ENCODE assay signal across 1 cellular context in genomic region chr2:42567806-42568429, GRCh38.
TF ChIP-seq lines count a peak whose summit lies in the region.

No MANE protein-coding gene starts in this region.

TF ChIP-seq in HepG2, 621 proteins besides CTCF, POLR2A, EP300 and RAD21 (continued from another document and continues in another):
- peak; percentile 16; the same call in 1 of the 2 replicates for TF ChIP-seq ZNF609 (CRISPR knock-in tag; IDR thresholded peaks at IDR 0.05; ENCODE audit: borderline replicate concordance)
- no peak for TF ChIP-seq ZNF20 (CRISPR knock-in tag; IDR thresholded peaks at IDR 0.05)
- peak; percentile 64 for TF ChIP-seq HDAC1 (CRISPR knock-in tag; IDR thresholded peaks at IDR 0.05)
- TF ChIP-seq ELF1 (CRISPR knock-in tag; IDR thresholded peaks at IDR 0.05): no peak
- peak; percentile 44; the same call in 1 of the 2 replicates for TF ChIP-seq MTA1 (CRISPR knock-in tag; IDR thresholded peaks at IDR 0.05; ENCODE audit: borderline replicate concordance)
- TF ChIP-seq KLF13 (CRISPR knock-in tag; IDR thresholded peaks at IDR 0.05): 0 out of 2 replicates have a peak, but pooled peaks have one; percentile 22
- TF ChIP-seq FLYWCH1 (CRISPR knock-in tag; IDR thresholded peaks at IDR 0.05): no peak
- peak; percentile 69 for TF ChIP-seq NRL (CRISPR knock-in tag; IDR thresholded peaks at IDR 0.05; ENCODE audit: borderline replicate concordance)
- peak; percentile 57 for TF ChIP-seq ARID4A (CRISPR knock-in tag; IDR thresholded peaks at IDR 0.05; ENCODE audit: borderline replicate concordance)
- peak; percentile 77; the same call in 1 of the 2 replicates for TF ChIP-seq THAP9 (CRISPR knock-in tag; IDR thresholded peaks at IDR 0.05; ENCODE audit: borderline replicate concordance)
- 0 out of 2 replicates have a peak, but pooled peaks have one; percentile 64 for TF ChIP-seq ZBTB34 (CRISPR knock-in tag; IDR thresholded peaks at IDR 0.05)
- TF ChIP-seq SP5 (CRISPR knock-in tag; IDR thresholded peaks at IDR 0.05; ENCODE audit: borderline replicate concordance, low read depth): 0 out of 2 replicates have a peak, but pooled peaks have one; percentile 19
- TF ChIP-seq RARA (CRISPR knock-in tag; IDR thresholded peaks at IDR 0.05): peak; percentile 14; the same call in 1 of the 2 replicates
- TF ChIP-seq ARID5B (CRISPR knock-in tag; IDR thresholded peaks at IDR 0.05): peak; percentile 28; the same call in 1 of the 2 replicates
- TF ChIP-seq PHF21A (CRISPR knock-in tag; IDR thresholded peaks at IDR 0.05): peak; percentile 48; the same call in 1 of the 2 replicates
- TF ChIP-seq ZBTB7A (CRISPR knock-in tag; IDR thresholded peaks at IDR 0.05): 0 out of 2 replicates have a peak, but pooled peaks have one; percentile 2
- TF ChIP-seq ZFY (CRISPR knock-in tag; IDR thresholded peaks at IDR 0.05): peak; percentile 67
- peak; percentile 86 for TF ChIP-seq BORCS8-MEF2B (CRISPR knock-in tag; IDR thresholded peaks at IDR 0.05)
- peak; percentile 74; the same call in 1 of the 2 replicates for TF ChIP-seq ZBTB4 (CRISPR knock-in tag; IDR thresholded peaks at IDR 0.05; ENCODE audit: borderline replicate concordance)
- 0 out of 2 replicates have a peak, but pooled peaks have one; percentile 16 for TF ChIP-seq KAT8 (CRISPR knock-in tag; IDR thresholded peaks at IDR 0.05)
- peak; percentile 62 for TF ChIP-seq SALL1 (CRISPR knock-in tag; IDR thresholded peaks at IDR 0.05)
- peak; percentile 57; the same call in 1 of the 2 replicates for TF ChIP-seq ZGPAT (CRISPR knock-in tag; IDR thresholded peaks at IDR 0.05)
- TF ChIP-seq ZNF274 (CRISPR knock-in tag; IDR thresholded peaks at IDR 0.05): peak; percentile 79; the same call in 1 of the 2 replicates
- TF ChIP-seq ZNF225 (CRISPR knock-in tag; IDR thresholded peaks at IDR 0.05): 0 out of 2 replicates have a peak, but pooled peaks have one; percentile 41
- peak; percentile 36; the same call in 1 of the 2 replicates for TF ChIP-seq HDAC2 (CRISPR knock-in tag; IDR thresholded peaks at IDR 0.05)
- no peak for TF ChIP-seq ASH2L (IDR thresholded peaks at IDR 0.05; ENCODE audit: insufficient read length, low read depth, low read length)
- no peak for TF ChIP-seq GMEB2 (CRISPR knock-in tag; IDR thresholded peaks at IDR 0.05; ENCODE audit: low read depth)
